ENCODE assay signal across 8 cellular contexts in the genomic region with DNA sequence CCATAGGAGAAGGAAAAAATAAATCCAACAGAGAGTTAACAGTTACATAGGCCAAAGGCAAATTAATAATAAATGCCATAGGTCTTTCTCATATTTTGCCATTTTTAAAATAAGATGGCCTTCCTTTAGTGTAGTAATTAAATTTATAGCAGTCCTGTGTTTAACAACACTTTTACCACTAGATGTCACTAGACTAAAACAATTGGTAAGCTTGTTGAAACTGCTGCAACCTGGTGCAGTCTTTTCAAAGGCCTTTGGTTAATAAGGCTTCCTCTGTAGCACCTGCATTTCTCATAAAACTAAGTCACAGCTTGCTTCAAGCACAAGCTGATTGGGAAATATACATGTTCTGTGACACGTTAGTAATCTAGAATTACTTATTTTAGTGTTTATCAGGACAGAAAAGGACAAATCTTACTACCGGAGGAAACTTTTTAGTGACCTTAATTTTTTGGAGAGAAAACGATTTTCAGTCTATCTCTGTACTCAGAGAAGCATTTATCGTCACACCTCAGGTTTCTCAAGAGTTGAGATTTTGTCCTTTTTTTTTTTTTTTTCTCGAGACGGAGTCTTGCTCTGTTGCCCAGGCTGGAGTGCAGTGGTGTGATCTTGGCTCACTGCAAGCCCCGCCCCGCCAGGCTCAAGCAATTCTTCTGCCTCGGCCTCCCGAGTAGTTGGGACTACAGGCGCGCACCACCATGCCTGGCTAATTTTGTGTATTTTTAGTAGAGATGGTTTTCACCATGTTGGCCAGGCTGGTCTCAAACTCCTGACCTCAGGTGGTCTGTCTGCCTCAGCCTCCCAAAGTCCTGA. TPM values are rescaled to one million over a fixed set of nuclear protein-coding genes. Genes with fewer than 3 reads are reported as not detected.
A peak's percentile ranks its signal among the peaks of the same experiment; 100 is the strongest.
DNase-seq lines count a peak whose midpoint lies in the region; ATAC-seq, FAIRE-seq and TF ChIP-seq lines count a peak whose summit lies in the region.

No MANE protein-coding gene starts in this region.

- H3K9ac ChIP-seq in K562 (ENCODE audit: insufficient read depth in 1 of 2, low read depth in 2 of 2, low read length in 2 of 2): no peak overlapping the region

- peaks cover 42 to 51% of the 10 kb centered on the region in 2 donors for H3K4me1 Mint-ChIP-seq in immature natural killer cell
- peaks cover 6 to 18% of the 10 kb centered on the region in 2 donors for H3K4me1 Mint-ChIP-seq in stimulated activated naive B cell treated with anti-CD40 and anti-IgM and Interleukin-4, amounts not matched to agents 10 μg/mL and 1 μg/mL and 100 μg/mL, for 72 hours

- POLR2A ChIA-PET in K562 (lab: Yijun Ruan, JAX): interaction anchor here (0.6 to 1.3 kb wide), 2 partner anchors 14 to 321 kb away, joined by 3 to 4 read pairs; no protein-coding TSS in a partner anchor

- TF ChIP-seq EP300 in K562 (IDR thresholded peaks at IDR 0.05; ENCODE audit: low read length): no peak

- no peaks in the 10 kb centered on the region for H4K20me1 ChIP-seq in K562 (replicated peaks; ENCODE audit: control insufficient read depth, insufficient read depth, low read length)

- no peak for TF ChIP-seq POLR2A in GM12891 (IDR thresholded peaks at IDR 0.05; ENCODE audit: low read depth, low read length)
- TF ChIP-seq POLR2A in K562 (conservative IDR thresholded peaks at IDR 0.05): no peak

- peaks cover 6% of the 10 kb centered on the region; the same call in 2 of the 3 replicates for H3K36me3 ChIP-seq in K562 (ENCODE audit: control insufficient read depth, insufficient read depth, low read length)

- H3K9me3 Mint-ChIP-seq in immature natural killer cell: no peaks in the 10 kb centered on the region
- no peaks in the 10 kb centered on the region for H3K9me3 Mint-ChIP-seq in stimulated activated naive B cell treated with anti-CD40 and anti-IgM and Interleukin-4, amounts not matched to agents 10 μg/mL and 1 μg/mL and 100 μg/mL, for 72 hours

- H3K27ac ChIP-seq in K562 (ENCODE audit: extremely low read depth, low read depth, low read length): no peak overlapping the region

- H3K9me3 ChIP-seq in K562 (replicated peaks; ENCODE audit: control insufficient read depth, insufficient read depth, low read depth, low read length): no peaks in the 10 kb centered on the region

- no peaks in the 10 kb centered on the region for H3K27me3 ChIP-seq in K562 (ENCODE audit: control insufficient read depth in 2 of 2, insufficient read depth in 2 of 2, low read length in 2 of 2)

- H2AFZ ChIP-seq in K562 (ENCODE audit: low read depth, low read length): no peak overlapping the region

- H3K27me3 Mint-ChIP-seq in immature natural killer cell (ENCODE audit: low read depth in 3 of 3): peaks cover 6 to 10% (median 7%) of the 10 kb centered on the region in 3 donors
- H3K27me3 Mint-ChIP-seq in stimulated activated naive B cell treated with anti-CD40 and anti-IgM and Interleukin-4, amounts not matched to agents 10 μg/mL and 1 μg/mL and 100 μg/mL, for 72 hours: no peaks in the 10 kb centered on the region

- TF ChIP-seq RAD21 in K562 (CRISPR knock-in tag; conservative IDR thresholded peaks at IDR 0.05 in 1 of 2, IDR thresholded peaks at IDR 0.05 in 1 of 2): peak; percentile 94 to 95

- H3K4me3 ChIP-seq in AG10803 (ENCODE audit: low read length) (no peak overlapping the region), K562 (no peak overlapping the region)

- H3K4me2 ChIP-seq in K562 (ENCODE audit: insufficient read depth, low read length): no peak overlapping the region

- CTCF ChIA-PET in K562 (lab: Yijun Ruan, JAX; ENCODE audit: low intra/inter-chr PET ratio): interaction anchor here (0.6 to 4.9 kb wide), 7 partner anchors 187 to 344 kb away, joined by 3 to 55 read pairs (median 4); a partner anchor contains a TSS

- in situ Hi-C loops in KBM-7 (cut with MboI; ENCODE audit: low pct_unique_long_range_greater_than_20kb, low sequenced_read_pairs) (loop anchor here (25.0 kb wide), 1 partner anchor 310 kb away; a partner anchor contains a TSS), K562 (cut with MboI) (loop anchor here (10.0 kb wide), 1 partner anchor 328 kb away; no protein-coding TSS in a partner anchor)

- H3K79me2 ChIP-seq in K562 (ENCODE audit: control insufficient read depth, insufficient read depth, low read length): no peaks in the 10 kb centered on the region

- BruUV-seq in K562 (replicated peaks; lab: Mats Ljungman, UMichigan): no TSS peak

- intact Hi-C loops in K562 (cut with micrococcal nuclease): loop anchor here (1.0 to 5.0 kb wide), 4 partner anchors 185 to 327 kb away; a partner anchor contains a TSS

- H3K36me3 Mint-ChIP-seq in immature natural killer cell: peaks cover 7 to 18% (median 12%) of the 10 kb centered on the region in 3 donors
- H3K36me3 Mint-ChIP-seq in stimulated activated naive B cell treated with anti-CD40 and anti-IgM and Interleukin-4, amounts not matched to agents 10 μg/mL and 1 μg/mL and 100 μg/mL, for 72 hours: peaks cover 21 to 39% of the 10 kb centered on the region in 2 donors

- TF ChIP-seq CTCF in AG10803 (conservative IDR thresholded peaks at IDR 0.05; ENCODE audit: low read length) (peak; percentile 72), K562 (IDR thresholded peaks at IDR 0.05 in 2 of 3, conservative IDR thresholded peaks at IDR 0.05 in 1 of 3; ENCODE audit: insufficient read depth in 2 of 3, low read depth in 1 of 3, low read length in 3 of 3) (peak; percentile 44 to 84 (median 53); a peak in 4 of 6 replicates)

- ATAC-seq in K562: peak; percentile 88
- ATAC-seq in stimulated activated naive B cell treated with anti-CD40 and anti-IgM and Interleukin-4, amounts not matched to agents 10 μg/mL and 1 μg/mL and 100 μg/mL, for 72 hours (replicated peaks): peak; percentile 85 to 92
- no peak for ATAC-seq in GM21528 (IDR thresholded peaks at IDR 0.05; ENCODE audit: low FRiP score, unreplicated experiment)

- WGBS in K562 (ENCODE audit: insufficient coverage, low coverage, missing lambda C conversion rate): 41% methylated on average over 8 of the region's 12 CpGs

- FAIRE-seq in GM12891 (lab: Jason Lieb, UNC): peak; percentile 81
- peak; percentile 77 for FAIRE-seq in K562 (lab: Jason Lieb, UNC)

- peak overlapping the region in 5 of 6 donors; percentile 65 to 99 (median 84) for H3K27ac Mint-ChIP-seq in immature natural killer cell
- H3K27ac Mint-ChIP-seq in stimulated activated naive B cell treated with anti-CD40 and anti-IgM and Interleukin-4, amounts not matched to agents 10 μg/mL and 1 μg/mL and 100 μg/mL, for 72 hours: no peak overlapping the region

- DNase-seq in AG10803 (ENCODE audit: low read depth): peak; percentile 81
- DNase-seq in GM12891 (ENCODE audit: insufficient read length, low spot score): peak; percentile 30
- DNase-seq in KBM-7: peak; percentile 69
- peak; percentile 22 for DNase-seq in NOMO-1 treated with dmso at 0.1 percent for 144 hours (lab: John Stamatoyannopoulos, UW; ENCODE audit: unreplicated experiment)
- DNase-seq in K562 (ENCODE audit: extremely low read depth in 1 of 4, low spot score in 3 of 4): peak; percentile 22 to 61 (median 36)
- peak; percentile 70 to 76 (median 73) for DNase-seq in immature natural killer cell
- DNase-seq in stimulated activated naive B cell treated with anti-CD40 and anti-IgM and Interleukin-4, amounts not matched to agents 10 μg/mL and 1 μg/mL and 100 μg/mL, for 72 hours: no peak

- H3K9me1 ChIP-seq in K562 (ENCODE audit: control insufficient read depth, insufficient read depth, low read length): no peaks in the 10 kb centered on the region

- no peak overlapping the region for H3K4me3 Mint-ChIP-seq in immature natural killer cell
- H3K4me3 Mint-ChIP-seq in stimulated activated naive B cell treated with anti-CD40 and anti-IgM and Interleukin-4, amounts not matched to agents 10 μg/mL and 1 μg/mL and 100 μg/mL, for 72 hours: no peak overlapping the region

- H3K4me1 ChIP-seq in K562 (replicated peaks in 1 of 2; ENCODE audit: control insufficient read depth in 2 of 2, insufficient read depth in 2 of 2, low read length in 2 of 2): no peaks in the 10 kb centered on the region

RNA-seq across cellular contexts. Expression of a gene that starts 20.0 kb away (rescaled TPM):
- polyA plus RNA-seq in GM12891 (2012; ENCODE audit: low read depth, missing spikeins): 11.6 TPM
- 20.7 and 32.7 TPM in 2 replicates for total RNA-seq in K562 (2011; cell fraction: chromatin; rRNA removed; ENCODE audit: low replicate concordance)
- 8.8 and 10.3 TPM in 2 replicates for total RNA-seq in K562 (2011; cell fraction: nucleolus; rRNA removed)
- total RNA-seq in K562 (2011; cell fraction: nucleoplasm; rRNA removed): 15.6 and 19.1 TPM in 2 replicates
- total RNA-seq in K562 (2014; rRNA removed) (5.4 and 8.5 TPM in 2 replicates), K562 (2014; rRNA removed; fragmentation: Illumina TruSeq; extraction: Trizol) (4.1 and 4.3 TPM in 2 replicates), K562 (2015; rRNA removed; fragmentation: Illumina TruSeq; extraction: Trizol) (2.4 and 2.6 TPM in 2 replicates), K562 (2021) (12.4 TPM in 2 replicates)
- polyA plus RNA-seq in K562 (2011; rRNA removed) (6.6 and 7.4 TPM in 2 replicates), K562 (2014; fragmentation: Illumina TruSeq; extraction: Trizol) (9.2 and 10.0 TPM in 2 replicates), K562 (2014; fragmentation: Nextera tagmentation; extraction: Ambion mirVana) (under 1 TPM; 0.31 to 0.77 TPM), K562 (2014; rRNA removed) (8.9 and 11.1 TPM in 2 replicates), immature natural killer cell (10 to 100 TPM; 16.7 to 34.5 (median 25.6) TPM)
- 5.9 and 8.6 TPM in 2 replicates for polyA plus RNA-seq in K562 (2011; cell fraction: cytosol; rRNA removed)
- 7.1 and 10.6 TPM in 2 replicates for polyA plus RNA-seq in K562 (2011; cell fraction: nucleus; rRNA removed)
- polyA plus RNA-seq in K562 (2012): 5.3 and 7.3 TPM in 2 replicates
- polyA minus RNA-seq in K562 (2011; rRNA and poly(A)+ RNA removed): 9.9 and 10.6 TPM in 2 replicates
- polyA minus RNA-seq in K562 (2011; cell fraction: cytosol; rRNA and poly(A)+ RNA removed): 11.0 and 11.2 TPM in 2 replicates
- polyA minus RNA-seq in K562 (2011; cell fraction: nucleus; rRNA and poly(A)+ RNA removed): 7.1 and 12.2 TPM in 2 replicates

RNA-seq across cellular contexts. Expression of a gene that starts 26.8 kb away (rescaled TPM):
- polyA plus RNA-seq in GM12891 (2012; ENCODE audit: low read depth, missing spikeins): 0.27 TPM
- total RNA-seq in K562 (2011; cell fraction: chromatin; rRNA removed; ENCODE audit: low replicate concordance): 3.2 and 5.0 TPM in 2 replicates
- 2.4 and 3.5 TPM in 2 replicates for total RNA-seq in K562 (2011; cell fraction: nucleolus; rRNA removed)
- total RNA-seq in K562 (2011; cell fraction: nucleoplasm; rRNA removed): 4.5 and 6.0 TPM in 2 replicates
- total RNA-seq in K562 (2014; rRNA removed) (0.91 and 3.3 TPM in 2 replicates), K562 (2014; rRNA removed; fragmentation: Illumina TruSeq; extraction: Trizol) (3.1 and 4.2 TPM in 2 replicates), K562 (2015; rRNA removed; fragmentation: Illumina TruSeq; extraction: Trizol) (4.5 and 4.7 TPM in 2 replicates), K562 (2021) (4.9 and 5.7 TPM in 2 replicates)
- polyA plus RNA-seq in K562 (2011; rRNA removed) (1.1 and 2.7 TPM in 2 replicates), K562 (2014; fragmentation: Illumina TruSeq; extraction: Trizol) (6.2 and 8.6 TPM in 2 replicates), K562 (2014; fragmentation: Nextera tagmentation; extraction: Ambion mirVana) (1 to 10 TPM in 1 of 2 experiments, under 1 TPM in 1; 0.76 to 1.4 TPM), K562 (2014; rRNA removed) (3.4 and 3.9 TPM in 2 replicates), immature natural killer cell (under 1 TPM in 2 of 3 donors, not detected in 1; 0.09 to 0.77 TPM)
- polyA plus RNA-seq in K562 (2011; cell fraction: cytosol; rRNA removed): 1.6 and 2.4 TPM in 2 replicates
- polyA plus RNA-seq in K562 (2011; cell fraction: nucleus; rRNA removed): 0.56 and 0.57 TPM in 2 replicates
- 4.5 and 9.5 TPM in 2 replicates for polyA plus RNA-seq in K562 (2012)
- polyA minus RNA-seq in K562 (2011; rRNA and poly(A)+ RNA removed): 1.8 and 2.4 TPM in 2 replicates
- 1.2 and 2.1 TPM in 2 replicates for polyA minus RNA-seq in K562 (2011; cell fraction: cytosol; rRNA and poly(A)+ RNA removed)
- 0.22 and 0.27 TPM in 2 replicates for polyA minus RNA-seq in K562 (2011; cell fraction: nucleus; rRNA and poly(A)+ RNA removed)
